Comparison of ENCODE assay signal across 21 cellular contexts in genomic region chr2:193668557-193669323, GRCh38.
DNase-seq lines count a peak whose midpoint lies in the region; ATAC-seq and TF ChIP-seq lines count a peak whose summit lies in the region.
"Had no signal": no experiment of that assay in that cellular context is flagged by ENCODE, and none has a peak within 500 bp of the region (broad histone marks: within the 10 kb centered on the region; RNA-seq: fewer than 3 reads in every experiment).

No MANE protein-coding gene starts in this region.

- H3K27me3 ChIP-seq in Loucy (ENCODE audit: insufficient read depth, low read length, poor library complexity, severe bottlenecking) (no peaks in the 10 kb centered on the region), colonic mucosa (no peaks in the 10 kb centered on the region), WERI-Rb-1 (ENCODE audit: insufficient read depth, low read depth, severe bottlenecking) (no peaks in the 10 kb centered on the region)
- H3K27me3 ChIP-seq: upper lobe of left lung had no signal

- peak; percentile 18 for DNase-seq in GM10248 (ENCODE audit: extremely low spot score)
- DNase-seq in activated CD4-positive, alpha-beta T cell treated with anti-CD3 and anti-CD28 coated beads for 48 hours, result no peak
- DNase-seq in colonic mucosa, result no peak
- DNase-seq in WERI-Rb-1, result no peak
- DNase-seq: activated gamma-delta T cell treated with Interleukin-2 at 50 U/mL for 16 hours; anterior cingulate cortex; CD4-positive, CD25-positive, alpha-beta regulatory T cell; DMS79; foreskin fibroblast; left ventricle myocardium inferior; NCI-H2081 treated with DMSO at 0.1 percent for 48 hours; NCI-H524 treated with DMSO at 0.1 percent for 48 hours; posterior cingulate gyrus; RPMI8226; stimulated activated naive B cell treated with anti-CD40 and anti-IgM and Interleukin-4, amounts not matched to agents 10 μg/mL and 1 μg/mL and 100 μg/mL, for 72 hours; upper lobe of left lung had no signal

- H3F3A ChIP-seq in Loucy (ENCODE audit: low read depth), result no peaks in the 10 kb centered on the region

- H3K9ac ChIP-seq in Loucy (ENCODE audit: low read depth, low read length, poor library complexity, severe bottlenecking) (no peak overlapping the region), colonic mucosa (ENCODE audit: low read depth in 2 of 2, low read length in 2 of 2) (no peak overlapping the region)

- H4K20me1 ChIP-seq in Loucy (ENCODE audit: insufficient read depth, low read length, poor library complexity, severe bottlenecking), result no peaks in the 10 kb centered on the region

- H3K4me2 ChIP-seq in Loucy (ENCODE audit: low read depth, low read length, poor library complexity, severe bottlenecking), result no peak overlapping the region

- POLR2A ChIA-PET in GM10248 (lab: Yijun Ruan, JAX), result no interaction called here

- H3K27ac ChIP-seq in colonic mucosa (no peak overlapping the region), WERI-Rb-1 (no peak overlapping the region)
- H3K27ac ChIP-seq: left ventricle myocardium inferior, upper lobe of left lung had no signal

- intact Hi-C loops in colonic mucosa (cut with DNase I), result no loop called here

- H3K4me1 ChIP-seq in Loucy (ENCODE audit: insufficient read depth, low read length, poor library complexity, severe bottlenecking) (no peaks in the 10 kb centered on the region), colonic mucosa (no peaks in the 10 kb centered on the region)
- H3K4me1 ChIP-seq: left ventricle myocardium inferior, upper lobe of left lung had no signal

- no peaks in the 10 kb centered on the region for H3K36me3 ChIP-seq in Loucy (ENCODE audit: insufficient read depth, low read length)
- H3K36me3 ChIP-seq in colonic mucosa, result no peaks in the 10 kb centered on the region
- H3K36me3 ChIP-seq in WERI-Rb-1, result no peaks in the 10 kb centered on the region
- H3K36me3 ChIP-seq: left ventricle myocardium inferior, upper lobe of left lung had no signal

- H2AFZ ChIP-seq in Loucy (ENCODE audit: low read length), result peak overlapping the region; percentile 60; the same call in 1 of the 2 replicates

- TF ChIP-seq CTCF in GM10248 (IDR thresholded peaks at IDR 0.05; ENCODE audit: control extremely low read depth, extremely low read depth, low read depth, missing control alignments), result no peak
- no peak for TF ChIP-seq CTCF in Loucy (conservative IDR thresholded peaks at IDR 0.05; ENCODE audit: low read length)
- TF ChIP-seq CTCF in colonic mucosa (IDR thresholded peaks at IDR 0.05), result no peak
- TF ChIP-seq CTCF in WERI-Rb-1 (IDR thresholded peaks at IDR 0.05; ENCODE audit: low read depth, low read length), result no peak

- no peaks in the 10 kb centered on the region for H3K9me3 ChIP-seq in Loucy (ENCODE audit: insufficient read depth, low read depth, low read length)
- H3K9me3 ChIP-seq in colonic mucosa, result no peaks in the 10 kb centered on the region
- H3K9me3 ChIP-seq in WERI-Rb-1 (ENCODE audit: severe bottlenecking), result no peaks in the 10 kb centered on the region
- H3K9me3 ChIP-seq: left ventricle myocardium inferior, upper lobe of left lung had no signal

- peak; percentile 54 for ATAC-seq in GM19035 (IDR thresholded peaks at IDR 0.05; ENCODE audit: unreplicated experiment)
- peak; percentile 66 for ATAC-seq in HG02943 (IDR thresholded peaks at IDR 0.05; ENCODE audit: low read depth, unreplicated experiment)
- ATAC-seq in HG03097 (IDR thresholded peaks at IDR 0.05; ENCODE audit: low FRiP score, unreplicated experiment), result no peak
- ATAC-seq: activated CD4-positive, CD25-positive, alpha-beta regulatory T cell treated with anti-CD3 and anti-CD28 coated beads, Interleukin-2, amount 50 U/mL, for 24 hours had no signal

- H3K4me3 ChIP-seq in Loucy (ENCODE audit: low read length, poor library complexity, severe bottlenecking) (no peak overlapping the region), colonic mucosa (no peak overlapping the region), WERI-Rb-1 (ENCODE audit: low read depth, low read length) (no peak overlapping the region)
- H3K4me3 ChIP-seq: left ventricle myocardium inferior, upper lobe of left lung had no signal

- CTCF ChIA-PET in GM10248 (lab: Yijun Ruan, JAX), result interaction anchor here (1.5 kb wide), 1 partner anchor 11 kb away, joined by 5 read pairs; no protein-coding TSS in a partner anchor

- H3K79me2 ChIP-seq in Loucy (ENCODE audit: insufficient read depth, low read length), result no peaks in the 10 kb centered on the region

- H3K9me2 ChIP-seq in Loucy (replicated peaks; ENCODE audit: low read depth, low read length), result no peaks in the 10 kb centered on the region
